ENCODE assay signal across 1 cellular context in the genomic region with DNA sequence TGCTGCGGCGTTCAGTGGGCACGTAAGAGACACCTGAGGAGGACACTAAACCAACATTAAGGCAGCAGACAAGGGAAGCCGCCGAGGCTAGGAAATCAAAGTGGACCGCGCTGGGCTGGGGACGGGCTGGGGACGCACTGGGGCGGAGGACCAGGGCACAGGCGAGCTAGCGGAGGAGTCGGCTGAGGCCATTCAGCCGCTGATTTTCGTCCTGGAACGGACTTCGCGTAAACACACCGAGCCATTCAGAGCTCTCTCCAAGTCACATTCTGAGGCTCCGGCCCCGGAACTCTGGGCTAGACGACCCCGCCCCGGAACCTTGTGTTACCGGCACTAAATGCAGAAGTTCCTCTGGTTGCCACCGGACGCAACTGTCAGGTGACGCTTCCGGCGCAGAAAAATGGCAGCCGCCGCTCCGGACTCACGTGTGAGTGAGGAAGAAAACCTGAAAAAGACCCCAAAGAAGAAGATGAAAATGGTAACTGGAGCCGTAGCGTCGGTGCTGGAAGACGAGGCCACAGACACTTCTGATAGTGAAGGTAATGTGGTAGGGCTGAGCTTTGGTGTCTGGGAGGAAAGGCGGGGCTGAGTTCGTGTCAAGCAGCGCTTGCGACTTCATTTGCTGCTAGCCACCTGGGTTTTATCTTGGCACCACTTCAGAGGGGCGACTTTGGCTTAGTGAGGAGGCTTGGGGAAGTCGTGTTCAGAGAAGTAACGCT.
TF ChIP-seq lines count a peak whose summit lies in the region.

A gene with protein sequence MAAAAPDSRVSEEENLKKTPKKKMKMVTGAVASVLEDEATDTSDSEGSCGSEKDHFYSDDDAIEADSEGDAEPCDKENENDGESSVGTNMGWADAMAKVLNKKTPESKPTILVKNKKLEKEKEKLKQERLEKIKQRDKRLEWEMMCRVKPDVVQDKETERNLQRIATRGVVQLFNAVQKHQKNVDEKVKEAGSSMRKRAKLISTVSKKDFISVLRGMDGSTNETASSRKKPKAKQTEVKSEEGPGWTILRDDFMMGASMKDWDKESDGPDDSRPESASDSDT (plus strand): TSS at position 377 of the 719 bp plus-strand sequence. CDS start 24 bp downstream, at position 401.

TF ChIP-seq in HepG2, 621 proteins besides CTCF, POLR2A, EP300 and RAD21 (continued from another document and continues in another):
- TF ChIP-seq, protein P1, sequence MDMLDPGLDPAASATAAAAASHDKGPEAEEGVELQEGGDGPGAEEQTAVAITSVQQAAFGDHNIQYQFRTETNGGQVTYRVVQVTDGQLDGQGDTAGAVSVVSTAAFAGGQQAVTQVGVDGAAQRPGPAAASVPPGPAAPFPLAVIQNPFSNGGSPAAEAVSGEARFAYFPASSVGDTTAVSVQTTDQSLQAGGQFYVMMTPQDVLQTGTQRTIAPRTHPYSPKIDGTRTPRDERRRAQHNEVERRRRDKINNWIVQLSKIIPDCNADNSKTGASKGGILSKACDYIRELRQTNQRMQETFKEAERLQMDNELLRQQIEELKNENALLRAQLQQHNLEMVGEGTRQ (IDR thresholded peaks at IDR 0.05; ENCODE audit: low read depth, low read length): peak; percentile 30; the same call in 1 of the 2 replicates
- TF ChIP-seq, protein P1 (CRISPR knock-in tag; IDR thresholded peaks at IDR 0.05; ENCODE audit: borderline replicate concordance): peak; percentile 36; the same call in 1 of the 2 replicates
- TF ChIP-seq KDM1A (CRISPR knock-in tag; IDR thresholded peaks at IDR 0.05) (no peak), BCL6 (CRISPR knock-in tag; IDR thresholded peaks at IDR 0.05) (peak; percentile 61; the same call in 1 of the 2 replicates), KMT2A (CRISPR knock-in tag; IDR thresholded peaks at IDR 0.05) (peak; percentile 96), NCOR1 (IDR thresholded peaks at IDR 0.05; ENCODE audit: borderline replicate concordance, low read length) (peak; percentile 19; the same call in 1 of the 2 replicates), ERF (CRISPR knock-in tag; IDR thresholded peaks at IDR 0.05) (peak; percentile 81), ETV6 (CRISPR knock-in tag; conservative IDR thresholded peaks at IDR 0.05) (peak; percentile 84; the same call in 1 of the 2 replicates), KDM5B (CRISPR knock-in tag; IDR thresholded peaks at IDR 0.05; ENCODE audit: borderline replicate concordance) (peak; percentile 72; the same call in 1 of the 2 replicates), ZNF510 (CRISPR knock-in tag; IDR thresholded peaks at IDR 0.05; ENCODE audit: low read depth) (peak; percentile 83; the same call in 1 of the 2 replicates), ZNF572 (CRISPR knock-in tag; IDR thresholded peaks at IDR 0.05) (no peak), ISL2 (CRISPR knock-in tag; IDR thresholded peaks at IDR 0.05) (peak; percentile 69; the same call in 1 of the 2 replicates), ZNF234 (CRISPR knock-in tag; conservative IDR thresholded peaks at IDR 0.05) (no peak), ZNF501 (CRISPR knock-in tag; IDR thresholded peaks at IDR 0.05) (peak; percentile 84), SP1 (IDR thresholded peaks at IDR 0.05) (no peak), SP1 (CRISPR knock-in tag; IDR thresholded peaks at IDR 0.05) (peak; percentile 81; the same call in 1 of the 2 replicates), GFI1 (CRISPR knock-in tag; IDR thresholded peaks at IDR 0.05; ENCODE audit: borderline replicate concordance) (peak; percentile 77), ZNF891 (CRISPR knock-in tag; IDR thresholded peaks at IDR 0.05) (peak; percentile 72), CEBPB (IDR thresholded peaks at IDR 0.05; ENCODE audit: borderline replicate concordance, low read depth, low read length) (no peak), ZNF772 (CRISPR knock-in tag; IDR thresholded peaks at IDR 0.05) (peak; percentile 37), ZNF124 (CRISPR knock-in tag; IDR thresholded peaks at IDR 0.05) (peak; percentile 93), ARHGAP35 (CRISPR knock-in tag; IDR thresholded peaks at IDR 0.05; ENCODE audit: borderline replicate concordance) (peak; percentile 80; the same call in 1 of the 2 replicates), ZFP1 (CRISPR knock-in tag; IDR thresholded peaks at IDR 0.05) (peak; percentile 51), ZNF737 (CRISPR knock-in tag; IDR thresholded peaks at IDR 0.05; ENCODE audit: borderline replicate concordance) (0 out of 2 replicates have a peak, but pooled peaks have one; percentile 9), HNRNPK (IDR thresholded peaks at IDR 0.05; ENCODE audit: low read depth, low read length, poor library complexity, severe bottlenecking) (no peak), MIER2 (CRISPR knock-in tag; IDR thresholded peaks at IDR 0.05) (peak; percentile 76), MEF2D (CRISPR knock-in tag; IDR thresholded peaks at IDR 0.05) (0 out of 2 replicates have a peak, but pooled peaks have one; percentile 29), FOXA1 (IDR thresholded peaks at IDR 0.05) (no peak), FOXA1 (CRISPR knock-in tag; IDR thresholded peaks at IDR 0.05) (0 out of 2 replicates have a peak, but pooled peaks have one; percentile 28), PTBP1 (IDR thresholded peaks at IDR 0.05; ENCODE audit: low read depth, low read length, poor library complexity, severe bottlenecking) (peak; percentile 41), ZNF607 (CRISPR knock-in tag; IDR thresholded peaks at IDR 0.05; ENCODE audit: borderline replicate concordance) (no peak)
- TF ChIP-seq, protein P2, sequence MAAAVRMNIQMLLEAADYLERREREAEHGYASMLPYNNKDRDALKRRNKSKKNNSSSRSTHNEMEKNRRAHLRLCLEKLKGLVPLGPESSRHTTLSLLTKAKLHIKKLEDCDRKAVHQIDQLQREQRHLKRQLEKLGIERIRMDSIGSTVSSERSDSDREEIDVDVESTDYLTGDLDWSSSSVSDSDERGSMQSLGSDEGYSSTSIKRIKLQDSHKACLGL (CRISPR knock-in tag; IDR thresholded peaks at IDR 0.05): peak; percentile 98; the same call in 1 of the 2 replicates
- TF ChIP-seq, protein P3, sequence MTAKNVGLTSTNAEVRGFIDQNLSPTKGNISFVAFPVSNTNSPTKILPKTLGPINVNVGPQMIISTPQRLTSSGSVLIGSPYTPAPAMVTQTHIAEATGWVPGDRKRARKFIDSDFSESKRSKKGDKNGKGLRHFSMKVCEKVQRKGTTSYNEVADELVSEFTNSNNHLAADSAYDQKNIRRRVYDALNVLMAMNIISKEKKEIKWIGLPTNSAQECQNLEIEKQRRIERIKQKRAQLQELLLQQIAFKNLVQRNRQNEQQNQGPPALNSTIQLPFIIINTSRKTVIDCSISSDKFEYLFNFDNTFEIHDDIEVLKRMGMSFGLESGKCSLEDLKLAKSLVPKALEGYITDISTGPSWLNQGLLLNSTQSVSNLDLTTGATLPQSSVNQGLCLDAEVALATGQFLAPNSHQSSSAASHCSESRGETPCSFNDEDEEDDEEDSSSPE (CRISPR knock-in tag; IDR thresholded peaks at IDR 0.05): peak; percentile 57; the same call in 1 of the 2 replicates
- TF ChIP-seq, protein P4, sequence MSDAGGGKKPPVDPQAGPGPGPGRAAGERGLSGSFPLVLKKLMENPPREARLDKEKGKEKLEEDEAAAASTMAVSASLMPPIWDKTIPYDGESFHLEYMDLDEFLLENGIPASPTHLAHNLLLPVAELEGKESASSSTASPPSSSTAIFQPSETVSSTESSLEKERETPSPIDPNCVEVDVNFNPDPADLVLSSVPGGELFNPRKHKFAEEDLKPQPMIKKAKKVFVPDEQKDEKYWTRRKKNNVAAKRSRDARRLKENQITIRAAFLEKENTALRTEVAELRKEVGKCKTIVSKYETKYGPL (CRISPR knock-in tag; IDR thresholded peaks at IDR 0.05): 0 out of 2 replicates have a peak, but pooled peaks have one; percentile 19
- TF ChIP-seq, protein P5, sequence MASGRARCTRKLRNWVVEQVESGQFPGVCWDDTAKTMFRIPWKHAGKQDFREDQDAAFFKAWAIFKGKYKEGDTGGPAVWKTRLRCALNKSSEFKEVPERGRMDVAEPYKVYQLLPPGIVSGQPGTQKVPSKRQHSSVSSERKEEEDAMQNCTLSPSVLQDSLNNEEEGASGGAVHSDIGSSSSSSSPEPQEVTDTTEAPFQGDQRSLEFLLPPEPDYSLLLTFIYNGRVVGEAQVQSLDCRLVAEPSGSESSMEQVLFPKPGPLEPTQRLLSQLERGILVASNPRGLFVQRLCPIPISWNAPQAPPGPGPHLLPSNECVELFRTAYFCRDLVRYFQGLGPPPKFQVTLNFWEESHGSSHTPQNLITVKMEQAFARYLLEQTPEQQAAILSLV (CRISPR knock-in tag; IDR thresholded peaks at IDR 0.05; ENCODE audit: borderline replicate concordance): peak; percentile 74; the same call in 1 of the 2 replicates
- TF ChIP-seq, protein P6, sequence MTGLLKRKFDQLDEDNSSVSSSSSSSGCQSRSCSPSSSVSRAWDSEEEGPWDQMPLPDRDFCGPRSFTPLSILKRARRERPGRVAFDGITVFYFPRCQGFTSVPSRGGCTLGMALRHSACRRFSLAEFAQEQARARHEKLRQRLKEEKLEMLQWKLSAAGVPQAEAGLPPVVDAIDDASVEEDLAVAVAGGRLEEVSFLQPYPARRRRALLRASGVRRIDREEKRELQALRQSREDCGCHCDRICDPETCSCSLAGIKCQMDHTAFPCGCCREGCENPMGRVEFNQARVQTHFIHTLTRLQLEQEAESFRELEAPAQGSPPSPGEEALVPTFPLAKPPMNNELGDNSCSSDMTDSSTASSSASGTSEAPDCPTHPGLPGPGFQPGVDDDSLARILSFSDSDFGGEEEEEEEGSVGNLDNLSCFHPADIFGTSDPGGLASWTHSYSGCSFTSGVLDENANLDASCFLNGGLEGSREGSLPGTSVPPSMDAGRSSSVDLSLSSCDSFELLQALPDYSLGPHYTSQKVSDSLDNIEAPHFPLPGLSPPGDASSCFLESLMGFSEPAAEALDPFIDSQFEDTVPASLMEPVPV (CRISPR knock-in tag; IDR thresholded peaks at IDR 0.05): peak; percentile 78; the same call in 1 of the 2 replicates
- TF ChIP-seq, protein P7, sequence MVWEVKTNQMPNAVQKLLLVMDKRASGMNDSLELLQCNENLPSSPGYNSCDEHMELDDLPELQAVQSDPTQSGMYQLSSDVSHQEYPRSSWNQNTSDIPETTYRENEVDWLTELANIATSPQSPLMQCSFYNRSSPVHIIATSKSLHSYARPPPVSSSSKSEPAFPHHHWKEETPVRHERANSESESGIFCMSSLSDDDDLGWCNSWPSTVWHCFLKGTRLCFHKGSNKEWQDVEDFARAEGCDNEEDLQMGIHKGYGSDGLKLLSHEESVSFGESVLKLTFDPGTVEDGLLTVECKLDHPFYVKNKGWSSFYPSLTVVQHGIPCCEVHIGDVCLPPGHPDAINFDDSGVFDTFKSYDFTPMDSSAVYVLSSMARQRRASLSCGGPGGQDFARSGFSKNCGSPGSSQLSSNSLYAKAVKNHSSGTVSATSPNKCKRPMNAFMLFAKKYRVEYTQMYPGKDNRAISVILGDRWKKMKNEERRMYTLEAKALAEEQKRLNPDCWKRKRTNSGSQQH (CRISPR knock-in tag; IDR thresholded peaks at IDR 0.05; ENCODE audit: low read depth): peak; percentile 70; the same call in 1 of the 2 replicates
- TF ChIP-seq, protein P8, sequence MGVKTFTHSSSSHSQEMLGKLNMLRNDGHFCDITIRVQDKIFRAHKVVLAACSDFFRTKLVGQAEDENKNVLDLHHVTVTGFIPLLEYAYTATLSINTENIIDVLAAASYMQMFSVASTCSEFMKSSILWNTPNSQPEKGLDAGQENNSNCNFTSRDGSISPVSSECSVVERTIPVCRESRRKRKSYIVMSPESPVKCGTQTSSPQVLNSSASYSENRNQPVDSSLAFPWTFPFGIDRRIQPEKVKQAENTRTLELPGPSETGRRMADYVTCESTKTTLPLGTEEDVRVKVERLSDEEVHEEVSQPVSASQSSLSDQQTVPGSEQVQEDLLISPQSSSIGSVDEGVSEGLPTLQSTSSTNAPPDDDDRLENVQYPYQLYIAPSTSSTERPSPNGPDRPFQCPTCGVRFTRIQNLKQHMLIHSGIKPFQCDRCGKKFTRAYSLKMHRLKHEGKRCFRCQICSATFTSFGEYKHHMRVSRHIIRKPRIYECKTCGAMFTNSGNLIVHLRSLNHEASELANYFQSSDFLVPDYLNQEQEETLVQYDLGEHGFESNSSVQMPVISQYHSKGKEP (CRISPR knock-in tag; IDR thresholded peaks at IDR 0.05): no peak
- TF ChIP-seq, protein P9, sequence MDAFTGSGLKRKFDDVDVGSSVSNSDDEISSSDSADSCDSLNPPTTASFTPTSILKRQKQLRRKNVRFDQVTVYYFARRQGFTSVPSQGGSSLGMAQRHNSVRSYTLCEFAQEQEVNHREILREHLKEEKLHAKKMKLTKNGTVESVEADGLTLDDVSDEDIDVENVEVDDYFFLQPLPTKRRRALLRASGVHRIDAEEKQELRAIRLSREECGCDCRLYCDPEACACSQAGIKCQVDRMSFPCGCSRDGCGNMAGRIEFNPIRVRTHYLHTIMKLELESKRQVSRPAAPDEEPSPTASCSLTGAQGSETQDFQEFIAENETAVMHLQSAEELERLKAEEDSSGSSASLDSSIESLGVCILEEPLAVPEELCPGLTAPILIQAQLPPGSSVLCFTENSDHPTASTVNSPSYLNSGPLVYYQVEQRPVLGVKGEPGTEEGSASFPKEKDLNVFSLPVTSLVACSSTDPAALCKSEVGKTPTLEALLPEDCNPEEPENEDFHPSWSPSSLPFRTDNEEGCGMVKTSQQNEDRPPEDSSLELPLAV (CRISPR knock-in tag; conservative IDR thresholded peaks at IDR 0.05; ENCODE audit: low read depth): no peak
- TF ChIP-seq, protein P10, sequence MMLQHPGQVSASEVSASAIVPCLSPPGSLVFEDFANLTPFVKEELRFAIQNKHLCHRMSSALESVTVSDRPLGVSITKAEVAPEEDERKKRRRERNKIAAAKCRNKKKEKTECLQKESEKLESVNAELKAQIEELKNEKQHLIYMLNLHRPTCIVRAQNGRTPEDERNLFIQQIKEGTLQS (CRISPR knock-in tag; IDR thresholded peaks at IDR 0.05): peak; percentile 47
